ENCODE assay signal across 9 cellular contexts in genomic region chr19:49148784-49149651, GRCh38. TPM values are rescaled to one million over a fixed set of nuclear protein-coding genes. Genes with fewer than 3 reads are reported as not detected.
DNase-seq lines count a peak whose midpoint lies in the region; ATAC-seq and TF ChIP-seq lines count a peak whose summit lies in the region.
"Had no signal": no experiment of that assay in that cellular context is flagged by ENCODE, and none has a peak within 500 bp of the region (broad histone marks: within the 10 kb centered on the region; RNA-seq: fewer than 3 reads in every experiment).

No MANE protein-coding gene starts in this region.

- H3K4me3 Mint-ChIP-seq in activated T-cell treated with anti-CD3 and anti-CD28 coated beads, Interleukin-2, amount 50 U/mL, for 72 hours, result peak overlapping the region; percentile 63 to 90

- H3K9me3 ChIP-seq in Peyer's patch, result peaks cover 0 to 12% (median 0%) of the 10 kb centered on the region in 4 donors
- H3K9me3 ChIP-seq in esophagus (ENCODE audit: control insufficient read depth in 2 of 2, insufficient read depth in 1 of 2, low read depth in 1 of 2, low read length in 1 of 2), result peaks cover 0 to 2% of the 10 kb centered on the region in 2 donors

- DNase-seq in COLO829 (ENCODE audit: low spot score) (peak; percentile 99), KBM-7 (peak; percentile 89), Peyer's patch (peak; percentile 86 to 100 (median 98)), mucosa of gallbladder (ENCODE audit: low spot score) (peak; percentile 98)
- peak; percentile 85 to 86 for DNase-seq in activated T-cell treated with anti-CD3 and anti-CD28 coated beads, Interleukin-2, amount 50 U/mL, for 72 hours
- DNase-seq in stimulated activated CD8-positive, alpha-beta memory T cell treated with anti-CD3 and anti-CD28 coated beads, Interleukin-4, amount 100 ng/mL, for 24 hours (ENCODE audit: low read depth), result peak; percentile 72

- H3K9me3 Mint-ChIP-seq in activated T-cell treated with anti-CD3 and anti-CD28 coated beads, Interleukin-2, amount 50 U/mL, for 72 hours, result peaks cover 0 to 3% of the 10 kb centered on the region in 2 donors

- H3K36me3 Mint-ChIP-seq in activated T-cell treated with anti-CD3 and anti-CD28 coated beads, Interleukin-2, amount 50 U/mL, for 72 hours (ENCODE audit: insufficient read depth in 2 of 2), result peaks cover 2% of the 10 kb centered on the region in 2 donors

- H3K4me1 ChIP-seq in Peyer's patch, result peaks cover 4 to 35% (median 21%) of the 10 kb centered on the region in 4 donors
- peaks cover 12 to 25% of the 10 kb centered on the region in 2 donors for H3K4me1 ChIP-seq in esophagus (ENCODE audit: control insufficient read depth in 2 of 2, insufficient read depth in 2 of 2, low read length in 1 of 2)

- ATAC-seq in activated T-cell treated with anti-CD3 and anti-CD28 coated beads, Interleukin-2, amount 50 U/mL, for 72 hours (replicated peaks in 1 of 2), result peak; percentile 32 to 36
- ATAC-seq in HG03457 (IDR thresholded peaks at IDR 0.05; ENCODE audit: unreplicated experiment), result no peak

- in situ Hi-C loops in KBM-7 (cut with MboI; ENCODE audit: low pct_unique_long_range_greater_than_20kb, low sequenced_read_pairs), result no loop called here

- peaks cover 46% of the 10 kb centered on the region for H3K4me1 Mint-ChIP-seq in activated T-cell treated with anti-CD3 and anti-CD28 coated beads, Interleukin-2, amount 50 U/mL, for 72 hours (ENCODE audit: low read depth)

- 3 to 5% methylated on average over 49 of the region's 49 CpGs for WGBS in esophagus, 2 donors

- TF ChIP-seq POLR2A in Peyer's patch (IDR thresholded peaks at IDR 0.05), result peak; percentile 68 to 92

- H3K27ac ChIP-seq in Peyer's patch, result peak overlapping the region; percentile 51 to 97 (median 85)
- peak overlapping the region; percentile 58 to 80 for H3K27ac ChIP-seq in esophagus (ENCODE audit: low read depth in 2 of 2, low read length in 1 of 2)

- peaks cover 77% of the 10 kb centered on the region for H3K27me3 Mint-ChIP-seq in activated T-cell treated with anti-CD3 and anti-CD28 coated beads, Interleukin-2, amount 50 U/mL, for 72 hours (ENCODE audit: low read depth)

- H3K4me3 ChIP-seq in Peyer's patch (peak overlapping the region; percentile 46 to 73 (median 54)), esophagus (ENCODE audit: low read depth in 1 of 2, low read length in 2 of 2) (peak overlapping the region; percentile 60 to 61)

- no peaks in the 10 kb centered on the region for H3K36me3 ChIP-seq in Peyer's patch
- no peaks in the 10 kb centered on the region for H3K36me3 ChIP-seq in esophagus (ENCODE audit: control insufficient read depth in 2 of 2, insufficient read depth in 2 of 2, low read length in 1 of 2)

- no peak overlapping the region for H3K27ac Mint-ChIP-seq in activated T-cell treated with anti-CD3 and anti-CD28 coated beads, Interleukin-2, amount 50 U/mL, for 72 hours

- peak in 1 of 6 experiments; percentile 2 for TF ChIP-seq CTCF in Peyer's patch (IDR thresholded peaks at IDR 0.05)

- H3K27me3 ChIP-seq in Peyer's patch (no peaks in the 10 kb centered on the region), esophagus (ENCODE audit: control insufficient read depth in 1 of 2, insufficient read depth in 2 of 2, low read length in 2 of 2) (no peaks in the 10 kb centered on the region)

RNA-seq across cellular contexts. Expression of gene HRC, which starts 6.2 kb away (rescaled TPM):
- total RNA-seq in Peyer's patch, result under 1 TPM in 3 of 4 donors, not detected in 1; 0.35 to 0.76 (median 0.67) TPM
- not detected for total RNA-seq in activated T-cell treated with anti-CD3 and anti-CD28 coated beads, Interleukin-2, amount 50 U/mL, for 72 hours
- polyA plus RNA-seq in esophagus, result under 1 TPM; 0.39 to 0.65 TPM
- 2.1 TPM for total RNA-seq in mucosa of gallbladder
- total RNA-seq: T-helper 2 cell treated with Interferon-gamma antibody and Interleukin-4, amounts not matched to agents 100 ng/mL and 5 ng/mL, for 36 hours had no signal

RNA-seq across cellular contexts. Expression of gene TRPM4, which starts 8.6 kb away (rescaled TPM):
- total RNA-seq in Peyer's patch (100 to 1,000 TPM; 228 to 419 (median 258) TPM), mucosa of gallbladder (145 TPM)
- total RNA-seq in activated T-cell treated with anti-CD3 and anti-CD28 coated beads, Interleukin-2, amount 50 U/mL, for 72 hours, result 1 to 10 TPM in 1 of 2 donors, under 1 TPM in 1; 0.96 to 1.5 TPM
- 10 to 100 TPM; 11.4 to 43.7 TPM for polyA plus RNA-seq in esophagus

RNA-seq across cellular contexts. Expression of gene PPFIA3, which starts 29.7 kb away (rescaled TPM):
- 10 to 100 TPM; 12.7 to 24.8 (median 16.4) TPM for total RNA-seq in Peyer's patch
- 1 to 10 TPM; 6.2 to 9.0 TPM for total RNA-seq in activated T-cell treated with anti-CD3 and anti-CD28 coated beads, Interleukin-2, amount 50 U/mL, for 72 hours
- 10 to 100 TPM; 15.2 to 28.6 TPM for polyA plus RNA-seq in esophagus
- total RNA-seq in mucosa of gallbladder, result 9.7 TPM

RNA-seq across cellular contexts. Expression of gene C19orf73, which starts 30.1 kb away (rescaled TPM):
- total RNA-seq in Peyer's patch (1 to 10 TPM in 3 of 4 donors, not detected in 1; 3.6 to 6.1 (median 4.6) TPM), mucosa of gallbladder (2.7 TPM)
- 1 to 10 TPM; 2.2 to 2.9 TPM for total RNA-seq in activated T-cell treated with anti-CD3 and anti-CD28 coated beads, Interleukin-2, amount 50 U/mL, for 72 hours
- polyA plus RNA-seq in esophagus, result 1 to 10 TPM; 2.3 to 5.4 TPM

RNA-seq across cellular contexts. Expression of gene LIN7B, which starts 34.8 kb away (rescaled TPM):
- total RNA-seq in Peyer's patch, result 10 to 100 TPM in 3 of 4 donors, not detected in 1; 13.5 to 29.4 (median 18.0) TPM
- 1 to 10 TPM; 5.1 to 7.7 TPM for total RNA-seq in activated T-cell treated with anti-CD3 and anti-CD28 coated beads, Interleukin-2, amount 50 U/mL, for 72 hours
- 10 to 100 TPM; 13.7 to 18.5 TPM for polyA plus RNA-seq in esophagus
- total RNA-seq in mucosa of gallbladder, result 6.8 TPM

Comparison
In these comparisons a context has a peak if more than half of its experiments do, and no peak if none do; other contexts are left out.
1. RNA of gene TRPM4, which starts 8.6 kb away (total RNA-seq): 228 to 419 TPM in Peyer's patch and 145 TPM in mucosa of gallbladder (single experiment); 0.96 to 1.5 TPM in activated T-cell treated with anti-CD3 and anti-CD28 coated beads, Interleukin-2, amount 50 U/mL, for 72 hours; every median in the first group is over 10 times any median in the second.
2. Peak in every context shown above with its lines, with median percentiles within 50 percentile points of each other: DNase-seq.